ENCODE assay signal across 8 cellular contexts in the genomic region with DNA sequence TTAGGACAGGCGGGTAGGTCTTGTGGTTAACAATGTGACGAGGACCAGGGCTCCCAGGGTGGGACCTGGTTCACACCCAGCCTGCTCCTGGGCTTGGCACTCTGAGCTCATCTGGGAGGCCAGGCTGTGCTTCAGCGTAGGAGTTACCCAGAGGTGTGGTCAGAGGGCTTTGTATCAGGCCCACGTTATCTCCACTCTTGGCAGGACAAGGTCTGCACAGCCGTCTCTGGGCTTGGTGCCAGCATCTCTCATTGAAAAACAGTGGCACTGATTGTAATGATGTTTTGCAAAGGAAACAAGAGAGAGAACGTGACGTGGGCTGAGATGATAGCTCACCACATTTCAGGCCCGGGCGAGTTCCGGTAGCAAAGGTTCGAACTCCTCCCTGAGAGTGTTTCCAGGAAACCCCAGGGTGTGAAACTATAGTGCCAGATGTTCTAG.
DNase-seq lines count a peak whose midpoint lies in the region; ATAC-seq and TF ChIP-seq lines count a peak whose summit lies in the region.

No MANE protein-coding gene starts in this region.

- ATAC-seq in HG03280 (IDR thresholded peaks at IDR 0.05; ENCODE audit: unreplicated experiment) (peak; percentile 58), right cardiac atrium (peak; percentile 99), GM18873 (IDR thresholded peaks at IDR 0.05; ENCODE audit: low FRiP score, unreplicated experiment) (no peak)

- H3K4me2 ChIP-seq in SK-N-SH, result no peak overlapping the region

- no peak for TF ChIP-seq EP300 in SK-N-SH (IDR thresholded peaks at IDR 0.05; ENCODE audit: borderline replicate concordance in 1 of 2, low read depth in 1 of 2, low read length in 1 of 2)

- peak overlapping the region; percentile 78 for H3K27ac Mint-ChIP-seq in activated naive CD8-positive, alpha-beta T cell

- CTCF ChIA-PET in SK-N-SH (lab: Yijun Ruan, JAX), result no interaction called here
- CTCF ChIA-PET in HEK293T (lab: Yijun Ruan, JAX), result interaction anchor here (0.5 kb wide), 1 partner anchor 38 kb away, joined by 6 read pairs; no protein-coding TSS in a partner anchor

- no peak overlapping the region for H3K9ac ChIP-seq in SK-N-SH

- peaks cover 8% of the 10 kb centered on the region for H3K36me3 Mint-ChIP-seq in activated naive CD8-positive, alpha-beta T cell

- no peaks in the 10 kb centered on the region for H3K27me3 Mint-ChIP-seq in activated naive CD8-positive, alpha-beta T cell

- peaks cover 5% of the 10 kb centered on the region for H3K9me3 Mint-ChIP-seq in activated naive CD8-positive, alpha-beta T cell (ENCODE audit: low read depth)

- peaks cover 33% of the 10 kb centered on the region for H3K4me1 Mint-ChIP-seq in activated naive CD8-positive, alpha-beta T cell (ENCODE audit: low read depth)

- H3K36me3 ChIP-seq in SK-N-SH (replicated peaks in 1 of 2; ENCODE audit: control insufficient read depth in 1 of 2, insufficient read depth in 2 of 2, low read length in 1 of 2), result no peaks in the 10 kb centered on the region

- H3K9me2 ChIP-seq in SK-N-SH, result no peaks in the 10 kb centered on the region

- 5% methylated on average over 10 of the region's 11 CpGs for WGBS in SK-N-SH (ENCODE audit: low lambda C conversion rate)
- 6% methylated on average over 11 of the region's 11 CpGs for WGBS in right cardiac atrium

- H3K9me3 ChIP-seq in SK-N-SH (no peaks in the 10 kb centered on the region), right cardiac atrium (ENCODE audit: control insufficient read depth, low read length) (no peaks in the 10 kb centered on the region)

- no peaks in the 10 kb centered on the region for H3F3A ChIP-seq in SK-N-SH (replicated peaks; ENCODE audit: insufficient read depth)

- H3K4me1 ChIP-seq in SK-N-SH (ENCODE audit: control insufficient read depth in 1 of 2, insufficient read depth in 2 of 2, low read depth in 1 of 2, low read length in 1 of 2), result peaks cover 0 to 12% of the 10 kb centered on the region in 2 experiments; a peak in 1 of 4 replicates
- H3K4me1 ChIP-seq in right cardiac atrium (ENCODE audit: control insufficient read depth, insufficient read depth, low read length), result peaks cover 8% of the 10 kb centered on the region

- POLR2A ChIA-PET in SK-N-SH (lab: Yijun Ruan, JAX) (no interaction called here), HEK293T (lab: Yijun Ruan, JAX) (interaction anchor here (1.5 kb wide), 1 partner anchor 9 kb away, joined by 3 read pairs; no protein-coding TSS in a partner anchor)

- TF ChIP-seq RAD21 in SK-N-SH (IDR thresholded peaks at IDR 0.05; ENCODE audit: low read length), result no peak

- H4K20me1 ChIP-seq in SK-N-SH (ENCODE audit: insufficient read depth), result no peaks in the 10 kb centered on the region

- H3K27me3 ChIP-seq in SK-N-SH (ENCODE audit: insufficient read depth) (no peaks in the 10 kb centered on the region), right cardiac atrium (ENCODE audit: control insufficient read depth, insufficient read depth) (no peaks in the 10 kb centered on the region)

- peak overlapping the region; percentile 42 for H3K4me3 Mint-ChIP-seq in activated naive CD8-positive, alpha-beta T cell

- DNase-seq in EL (peak; percentile 27), SK-N-SH (peak; percentile 38), right cardiac atrium (peak; percentile 90 to 95 (median 94)), HEK293T (ENCODE audit: extremely low spot score) (no peak)
- peak; percentile 46 to 49 for DNase-seq in stimulated activated CD4-positive, alpha-beta T cell treated with anti-CD3 and anti-CD28 coated beads, Interleukin-2, amount 100 ng/mL, for 48 hours

- no peak overlapping the region for H3K27ac ChIP-seq in SK-N-SH (ENCODE audit: low read depth in 2 of 2, low read length in 1 of 2)
- peak overlapping the region; percentile 3 for H3K27ac ChIP-seq in right cardiac atrium (ENCODE audit: low read length)

- H3K79me2 ChIP-seq in SK-N-SH (ENCODE audit: insufficient read depth), result no peaks in the 10 kb centered on the region

- TF ChIP-seq CTCF in SK-N-SH (IDR thresholded peaks at IDR 0.05), result no peak

- no peak overlapping the region for H2AFZ ChIP-seq in SK-N-SH (ENCODE audit: low read depth)

- intact Hi-C loops in right cardiac atrium (cut with DNase I), result no loop called here

- H3K4me3 ChIP-seq in SK-N-SH (ENCODE audit: low read depth in 2 of 2, low read length in 1 of 2) (no peak overlapping the region), right cardiac atrium (ENCODE audit: low read length) (no peak overlapping the region)

TF ChIP-seq in SK-N-SH, 30 proteins besides CTCF, POLR2A, EP300 and RAD21:
- TF ChIP-seq GATA2 (CRISPR knock-in tag; IDR thresholded peaks at IDR 0.05) (peak; percentile 47), TCF12 (IDR thresholded peaks at IDR 0.05) (no peak)

TF ChIP-seq in HEK293T, 16 proteins besides CTCF, POLR2A, EP300 and RAD21:
- TF ChIP-seq ARNT (IDR thresholded peaks at IDR 0.05) (no peak), ELF4 (IDR thresholded peaks at IDR 0.05) (no peak), HDGF (IDR thresholded peaks at IDR 0.05; ENCODE audit: borderline replicate concordance) (no peak), FOXM1 (IDR thresholded peaks at IDR 0.05; ENCODE audit: borderline replicate concordance) (no peak), FOXA1 (IDR thresholded peaks at IDR 0.05) (no peak), ZNF384 (IDR thresholded peaks at IDR 0.05) (no peak), SUZ12 (IDR thresholded peaks at IDR 0.05) (no peak), L3MBTL2 (conservative IDR thresholded peaks at IDR 0.05) (no peak), NFRKB (IDR thresholded peaks at IDR 0.05) (no peak), TARDBP (IDR thresholded peaks at IDR 0.05) (no peak), CTBP1 (IDR thresholded peaks at IDR 0.05; ENCODE audit: borderline replicate concordance) (no peak), LEF1 (IDR thresholded peaks at IDR 0.05; ENCODE audit: borderline replicate concordance) (no peak), FOXK2 (IDR thresholded peaks at IDR 0.05) (no peak), SP1 (IDR thresholded peaks at IDR 0.05) (no peak), BHLHE40 (IDR thresholded peaks at IDR 0.05; ENCODE audit: borderline replicate concordance) (no peak)
- TF ChIP-seq, protein P1, sequence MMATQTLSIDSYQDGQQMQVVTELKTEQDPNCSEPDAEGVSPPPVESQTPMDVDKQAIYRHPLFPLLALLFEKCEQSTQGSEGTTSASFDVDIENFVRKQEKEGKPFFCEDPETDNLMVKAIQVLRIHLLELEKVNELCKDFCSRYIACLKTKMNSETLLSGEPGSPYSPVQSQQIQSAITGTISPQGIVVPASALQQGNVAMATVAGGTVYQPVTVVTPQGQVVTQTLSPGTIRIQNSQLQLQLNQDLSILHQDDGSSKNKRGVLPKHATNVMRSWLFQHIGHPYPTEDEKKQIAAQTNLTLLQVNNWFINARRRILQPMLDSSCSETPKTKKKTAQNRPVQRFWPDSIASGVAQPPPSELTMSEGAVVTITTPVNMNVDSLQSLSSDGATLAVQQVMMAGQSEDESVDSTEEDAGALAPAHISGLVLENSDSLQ (IDR thresholded peaks at IDR 0.05), result no peak
